9 cellular contexts compared by ENCODE assay signal in the genomic region with DNA sequence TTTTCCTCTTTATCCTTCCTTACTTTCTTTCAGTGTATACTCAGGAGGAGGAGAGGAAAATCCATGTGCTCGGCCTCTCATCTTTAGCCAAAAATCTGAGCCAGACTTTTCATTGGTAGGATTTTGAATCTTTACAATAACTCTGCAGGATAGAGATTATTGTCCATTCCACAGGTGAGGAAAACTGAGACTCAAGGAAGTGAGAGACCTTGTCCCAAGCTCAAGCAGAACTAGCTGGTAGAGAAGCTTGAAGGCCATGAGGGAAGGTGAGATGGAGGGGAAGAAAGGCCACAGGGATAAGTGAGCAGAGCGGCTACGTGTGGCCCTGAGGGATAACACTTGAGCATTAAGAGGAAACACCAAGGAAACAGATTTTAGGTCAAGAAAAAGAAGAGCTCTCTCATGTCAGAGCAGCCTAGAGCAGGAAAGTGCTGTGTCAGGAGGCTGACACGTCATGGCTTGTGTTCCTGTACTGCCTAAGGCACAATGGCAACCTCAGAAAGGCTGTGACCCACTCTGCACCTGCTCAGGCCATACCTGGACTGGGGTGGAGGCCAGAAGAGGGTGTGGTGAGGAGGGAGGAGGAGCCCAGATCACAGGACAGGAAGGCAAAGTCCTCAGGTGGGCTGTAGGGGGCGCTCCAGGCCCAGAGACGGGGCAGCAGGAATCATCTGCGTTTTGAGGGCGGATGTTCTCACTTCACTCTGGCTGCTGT. TPM values are rescaled to one million over a fixed set of nuclear protein-coding genes. Genes with fewer than 3 reads are reported as not detected.
DNase-seq lines count a peak whose midpoint lies in the region; ATAC-seq and TF ChIP-seq lines count a peak whose summit lies in the region.
"Had no signal": no experiment of that assay in that cellular context is flagged by ENCODE, and none has a peak within 500 bp of the region (broad histone marks: within the 10 kb centered on the region; RNA-seq: fewer than 3 reads in every experiment).

No MANE protein-coding gene starts in this region.

- peaks cover 13% of the 10 kb centered on the region for H3K27me3 Mint-ChIP-seq in activated T-helper 2 cell treated with anti-CD3 and anti-CD28 coated beads, Interferon-gamma antibody, Interleukin-2, Interleukin-4, amounts not matched to agents 10 μg/mL and 5 μg/mL and 100 μg/mL, durations not matched to agents 14 hours and 24 hours and 36 hours (ENCODE audit: low read depth)

- H3K4me3 ChIP-seq in AG09309 (ENCODE audit: control insufficient read depth, low read depth, low read length) (no peak overlapping the region), trophoblast cell (ENCODE audit: low read depth, low read length) (no peak overlapping the region), upper lobe of right lung (no peak overlapping the region)

- H3K36me3 Mint-ChIP-seq in activated T-helper 2 cell treated with anti-CD3 and anti-CD28 coated beads, Interferon-gamma antibody, Interleukin-2, Interleukin-4, amounts not matched to agents 10 μg/mL and 5 μg/mL and 100 μg/mL, durations not matched to agents 14 hours and 24 hours and 36 hours (ENCODE audit: low read depth), result no peaks in the 10 kb centered on the region

- H4K91ac ChIP-seq in trophoblast cell (ENCODE audit: low read depth, low read length), result no peak overlapping the region

- no peak overlapping the region for H3K4me2 ChIP-seq in trophoblast cell (ENCODE audit: low read length)

- H3K18ac ChIP-seq in trophoblast cell (ENCODE audit: low read length), result no peak overlapping the region

- H3K23ac ChIP-seq in trophoblast cell (ENCODE audit: low read length), result no peak overlapping the region

- H2BK5ac ChIP-seq in trophoblast cell (ENCODE audit: low read depth, low read length, poor library complexity), result no peak overlapping the region

- no peak overlapping the region for H2BK120ac ChIP-seq in trophoblast cell (ENCODE audit: insufficient read depth, low read length, poor library complexity)

- H3K14ac ChIP-seq in trophoblast cell (ENCODE audit: low read length), result no peak overlapping the region

- H3K4me1 Mint-ChIP-seq in activated T-helper 2 cell treated with anti-CD3 and anti-CD28 coated beads, Interferon-gamma antibody, Interleukin-2, Interleukin-4, amounts not matched to agents 10 μg/mL and 5 μg/mL and 100 μg/mL, durations not matched to agents 14 hours and 24 hours and 36 hours (ENCODE audit: low read depth), result peaks cover 8% of the 10 kb centered on the region

- H3K9me3 ChIP-seq in trophoblast cell (ENCODE audit: insufficient read depth, low read depth, low read length) (no peaks in the 10 kb centered on the region), upper lobe of right lung (no peaks in the 10 kb centered on the region)

- no peaks in the 10 kb centered on the region for H3K27me3 ChIP-seq in trophoblast cell (ENCODE audit: insufficient read depth, low read length)
- no peaks in the 10 kb centered on the region for H3K27me3 ChIP-seq in upper lobe of right lung

- H3K79me2 ChIP-seq in trophoblast cell (ENCODE audit: control insufficient read depth, insufficient read depth, low read length, poor library complexity), result no peaks in the 10 kb centered on the region

- no peak overlapping the region for H4K12ac ChIP-seq in trophoblast cell (ENCODE audit: low read depth, low read length)

- WGBS in trophoblast cell (ENCODE audit: extremely low coverage, insufficient coverage, insufficient read length), result no CpG with 5 or more reads among the region's 8 CpGs

- TF ChIP-seq CTCF in AG09309 (IDR thresholded peaks at IDR 0.05; ENCODE audit: control insufficient read depth, insufficient read depth, low read depth, low read length, missing control alignments), result peak; percentile 78
- TF ChIP-seq CTCF in upper lobe of right lung (IDR thresholded peaks at IDR 0.05), result peak; percentile 82

- H3K4me1 ChIP-seq in trophoblast cell (ENCODE audit: control insufficient read depth in 1 of 2, insufficient read depth in 2 of 2, low read length in 2 of 2), result peaks cover 0 to 2% of the 10 kb centered on the region in 2 experiments
- no peaks in the 10 kb centered on the region for H3K4me1 ChIP-seq in upper lobe of right lung

- peak; percentile 3 for DNase-seq in AG09309 (ENCODE audit: low read depth)
- peak; percentile 53 for DNase-seq in RPMI7951 (ENCODE audit: low read depth)
- peak; percentile 80 for DNase-seq in activated T-helper 2 cell treated with anti-CD3 and anti-CD28 coated beads, Interferon-gamma antibody, Interleukin-2, Interleukin-4, amounts not matched to agents 10 μg/mL and 5 μg/mL and 100 μg/mL, durations not matched to agents 14 hours and 24 hours and 36 hours (ENCODE audit: low spot score)
- peak; percentile 57 for DNase-seq in foreskin melanocyte
- DNase-seq in trophoblast cell, result peak; percentile 91 to 92
- peak; percentile 93 for DNase-seq in upper lobe of right lung

- no peak overlapping the region for H2AFZ ChIP-seq in trophoblast cell (ENCODE audit: insufficient read depth, low read length, poor library complexity)

- no peak overlapping the region for H3K4me3 Mint-ChIP-seq in activated T-helper 2 cell treated with anti-CD3 and anti-CD28 coated beads, Interferon-gamma antibody, Interleukin-2, Interleukin-4, amounts not matched to agents 10 μg/mL and 5 μg/mL and 100 μg/mL, durations not matched to agents 14 hours and 24 hours and 36 hours (ENCODE audit: low read depth)

- peaks cover 5% of the 10 kb centered on the region for H3K9me3 Mint-ChIP-seq in activated T-helper 2 cell treated with anti-CD3 and anti-CD28 coated beads, Interferon-gamma antibody, Interleukin-2, Interleukin-4, amounts not matched to agents 10 μg/mL and 5 μg/mL and 100 μg/mL, durations not matched to agents 14 hours and 24 hours and 36 hours

- no peak overlapping the region for H4K8ac ChIP-seq in trophoblast cell (ENCODE audit: low read depth, low read length)

- H3K79me1 ChIP-seq in trophoblast cell (ENCODE audit: low read length), result no peaks in the 10 kb centered on the region

- no peak overlapping the region for H3K4ac ChIP-seq in trophoblast cell (ENCODE audit: low read depth, low read length)

- no peak overlapping the region for H2BK12ac ChIP-seq in trophoblast cell (ENCODE audit: low read length)

- no peak overlapping the region for H2AK5ac ChIP-seq in trophoblast cell (ENCODE audit: low read length)

- intact Hi-C loops in activated T-helper 2 cell treated with anti-CD3 and anti-CD28 coated beads, Interferon-gamma antibody, Interleukin-2, Interleukin-4, amounts not matched to agents 10 μg/mL and 5 μg/mL and 100 μg/mL, durations not matched to agents 14 hours and 24 hours and 36 hours (cut with micrococcal nuclease), result loop anchor here (1.0 to 5.0 kb wide), 3 partner anchors 24 to 126 kb away; partner anchors contain the start of gene MT1E
- intact Hi-C loops in upper lobe of right lung (cut with DNase I), result loop anchor here (10.0 kb wide), 1 partner anchor 128 kb away; no protein-coding TSS in a partner anchor

- H3K9ac ChIP-seq in trophoblast cell (ENCODE audit: low read length), result no peak overlapping the region

- H3K36me3 ChIP-seq in trophoblast cell (ENCODE audit: control insufficient read depth in 1 of 2, insufficient read depth in 2 of 2, low read length in 2 of 2) (no peaks in the 10 kb centered on the region), upper lobe of right lung (no peaks in the 10 kb centered on the region)

- ATAC-seq in GM19043 (IDR thresholded peaks at IDR 0.05; ENCODE audit: low read depth, unreplicated experiment), result peak; percentile 89
- peak; percentile 72 for ATAC-seq in HG03521 (IDR thresholded peaks at IDR 0.05; ENCODE audit: unreplicated experiment)
- peak; percentile 100 for ATAC-seq in upper lobe of right lung

- no peak overlapping the region for H3K27ac Mint-ChIP-seq in activated T-helper 2 cell treated with anti-CD3 and anti-CD28 coated beads, Interferon-gamma antibody, Interleukin-2, Interleukin-4, amounts not matched to agents 10 μg/mL and 5 μg/mL and 100 μg/mL, durations not matched to agents 14 hours and 24 hours and 36 hours

- H3K27ac ChIP-seq in trophoblast cell (ENCODE audit: low read depth, low read length), result no peak overlapping the region
- H3K27ac ChIP-seq in upper lobe of right lung, result no peak overlapping the region

RNA-seq across cellular contexts. Expression of gene MT4, which starts 11.9 kb away (rescaled TPM):
- not detected in 2 replicates for total RNA-seq in RPMI7951 (2014; rRNA removed; shearing (Covaris generic))
- not detected in 2 replicates for total RNA-seq in activated T-helper 2 cell treated with anti-CD3 and anti-CD28 coated beads, Interferon-gamma antibody, Interleukin-2, Interleukin-4, amounts not matched to agents 10 μg/mL and 5 μg/mL and 100 μg/mL, durations not matched to agents 14 hours and 24 hours and 36 hours
- 0.88 and 1.5 TPM in 2 replicates for polyA plus RNA-seq in trophoblast cell (2013)
- not detected for total RNA-seq in upper lobe of right lung
- total RNA-seq: urinary bladder had no signal
- polyA plus RNA-seq: urinary bladder had no signal

RNA-seq across cellular contexts. Expression of gene MT3, which starts 12.6 kb away (rescaled TPM):
- total RNA-seq in RPMI7951 (2014; rRNA removed; shearing (Covaris generic)), result not detected in 2 replicates
- 7.5 and 7.9 TPM in 2 replicates for total RNA-seq in activated T-helper 2 cell treated with anti-CD3 and anti-CD28 coated beads, Interferon-gamma antibody, Interleukin-2, Interleukin-4, amounts not matched to agents 10 μg/mL and 5 μg/mL and 100 μg/mL, durations not matched to agents 14 hours and 24 hours and 36 hours
- polyA plus RNA-seq in trophoblast cell (2013), result not detected in 2 replicates
- total RNA-seq in upper lobe of right lung, result not detected

RNA-seq across cellular contexts. Expression of gene MT2A, which starts 31.6 kb away (rescaled TPM):
- total RNA-seq in RPMI7951 (2014; rRNA removed; shearing (Covaris generic)), result 715 and 768 TPM in 2 replicates
- total RNA-seq in activated T-helper 2 cell treated with anti-CD3 and anti-CD28 coated beads, Interferon-gamma antibody, Interleukin-2, Interleukin-4, amounts not matched to agents 10 μg/mL and 5 μg/mL and 100 μg/mL, durations not matched to agents 14 hours and 24 hours and 36 hours, result 827 and 878 TPM in 2 replicates
- polyA plus RNA-seq in trophoblast cell (2013), result 236 and 279 TPM in 2 replicates
- total RNA-seq in upper lobe of right lung, result 349 TPM

RNA-seq across cellular contexts. Expression of gene MT1E, which starts 48.8 kb away (rescaled TPM):
- total RNA-seq in RPMI7951 (2014; rRNA removed; shearing (Covaris generic)), result 604 and 676 TPM in 2 replicates
- total RNA-seq in activated T-helper 2 cell treated with anti-CD3 and anti-CD28 coated beads, Interferon-gamma antibody, Interleukin-2, Interleukin-4, amounts not matched to agents 10 μg/mL and 5 μg/mL and 100 μg/mL, durations not matched to agents 14 hours and 24 hours and 36 hours, result 181 and 184 TPM in 2 replicates
- polyA plus RNA-seq in trophoblast cell (2013), result 64.0 and 71.5 TPM in 2 replicates
- 154 TPM for total RNA-seq in upper lobe of right lung

RNA-seq across cellular contexts. Expression of gene MT1M, which starts 55.7 kb away (rescaled TPM):
- 2.3 and 4.5 TPM in 2 replicates for total RNA-seq in RPMI7951 (2014; rRNA removed; shearing (Covaris generic))
- not detected in 2 replicates for total RNA-seq in activated T-helper 2 cell treated with anti-CD3 and anti-CD28 coated beads, Interferon-gamma antibody, Interleukin-2, Interleukin-4, amounts not matched to agents 10 μg/mL and 5 μg/mL and 100 μg/mL, durations not matched to agents 14 hours and 24 hours and 36 hours
- polyA plus RNA-seq in trophoblast cell (2013), result 0.70 and 1.2 TPM in 2 replicates
- 40.3 TPM for total RNA-seq in upper lobe of right lung

Comparison
In these comparisons a context has a peak if more than half of its experiments do, and no peak if none do; other contexts are left out.
1. DNase-seq: peak in every context shown above with its lines; median percentile 93 in upper lobe of right lung; 92 in trophoblast cell; 80 in activated T-helper 2 cell treated with anti-CD3 and anti-CD28 coated beads, Interferon-gamma antibody, Interleukin-2, Interleukin-4, amounts not matched to agents 10 μg/mL and 5 μg/mL and 100 μg/mL, durations not matched to agents 14 hours and 24 hours and 36 hours; 57 in foreskin melanocyte; 53 in RPMI7951; 3 in AG09309.